Comparison of ENCODE assay signal across 26 cellular contexts in the genomic region with DNA sequence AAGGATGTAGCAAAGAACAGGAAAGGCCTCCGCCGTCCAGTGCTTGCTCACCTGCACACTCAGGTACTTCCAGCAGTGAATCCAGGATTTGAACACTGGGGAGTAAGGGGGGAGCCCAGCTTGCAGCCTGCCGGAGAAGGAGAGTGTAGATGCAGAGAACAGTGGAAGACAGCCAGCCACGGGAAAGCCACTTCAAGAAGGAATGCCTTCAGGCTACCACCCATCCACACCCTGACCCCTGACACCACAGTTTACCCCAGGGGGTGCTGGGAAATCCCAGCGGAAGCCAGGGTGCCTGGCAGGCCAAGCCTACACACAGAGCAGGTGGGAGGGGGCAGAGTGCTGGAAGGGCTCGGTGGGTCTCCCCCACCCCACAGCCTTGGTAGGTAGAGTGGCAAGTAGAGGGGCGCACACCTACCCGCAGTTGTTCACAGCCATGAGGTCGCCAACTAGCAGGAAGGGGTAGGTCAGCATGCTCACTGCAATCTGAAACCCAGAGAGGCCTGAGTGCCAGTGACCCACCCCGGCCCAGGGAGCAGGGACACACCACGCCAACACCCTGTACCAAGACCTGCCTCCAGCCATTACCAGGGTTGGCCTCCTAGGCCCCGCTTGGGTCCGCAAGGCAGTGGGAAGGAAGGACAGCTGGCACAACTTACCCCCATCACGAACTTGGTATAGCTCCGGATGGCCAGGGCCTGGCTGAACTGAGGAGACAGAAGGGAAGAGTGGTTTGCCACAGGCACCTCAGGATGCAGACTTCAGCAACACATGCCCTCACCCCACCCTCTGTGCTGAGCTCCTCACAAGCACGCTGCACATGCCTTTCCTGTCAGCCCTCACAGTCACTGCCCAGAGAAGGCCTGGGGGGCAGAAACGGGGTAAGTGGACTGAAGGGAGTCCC. TPM values are rescaled to one million over a fixed set of nuclear protein-coding genes. Genes with fewer than 3 reads are reported as not detected.
A peak's percentile ranks its signal among the peaks of the same experiment; 100 is the strongest.
DNase-seq lines count a peak whose midpoint lies in the region; ATAC-seq and TF ChIP-seq lines count a peak whose summit lies in the region.
"Had no signal": no experiment of that assay in that cellular context is flagged by ENCODE, and none has a peak within 500 bp of the region (broad histone marks: within the 10 kb centered on the region; RNA-seq: fewer than 3 reads in every experiment).

No MANE protein-coding gene starts in this region.

- H3K9me3 Mint-ChIP-seq in activated T-cell treated with anti-CD3 and anti-CD28 coated beads, Interleukin-2, amount 50 U/mL, for 72 hours = no peaks in the 10 kb centered on the region
- H3K9me3 Mint-ChIP-seq in GM23338 = no peaks in the 10 kb centered on the region
- H3K9me3 Mint-ChIP-seq in glutamatergic neuron (ENCODE audit: unreplicated experiment) = peaks cover 3% of the 10 kb centered on the region
- H3K9me3 Mint-ChIP-seq: activated naive CD4-positive, alpha-beta T cell treated with anti-CD3 and anti-CD28 coated beads, Interleukin-2, amount 10 ng/mL, durations not matched to agents 7 days and 5 days; immature natural killer cell; stimulated activated memory B cell treated with anti-CD40 and anti-IgM and Interleukin-4, amounts not matched to agents 10 μg/mL and 1 μg/mL and 100 μg/mL, for 72 hours; T-helper 1 cell treated with Interleukin-12 subunit alpha and Interleukin-12 subunit beta and Interleukin-4 antibody, amounts not matched to agents 30 μg/mL and 1 μg/mL, for 36 hours had no signal

- no peak overlapping the region for H3K4me3 Mint-ChIP-seq in activated T-cell treated with anti-CD3 and anti-CD28 coated beads, Interleukin-2, amount 50 U/mL, for 72 hours
- no peak overlapping the region for H3K4me3 Mint-ChIP-seq in GM23338
- no peak overlapping the region for H3K4me3 Mint-ChIP-seq in glutamatergic neuron (ENCODE audit: unreplicated experiment)
- H3K4me3 Mint-ChIP-seq: activated naive CD4-positive, alpha-beta T cell treated with anti-CD3 and anti-CD28 coated beads, Interleukin-2, amount 10 ng/mL, durations not matched to agents 7 days and 5 days; immature natural killer cell; stimulated activated memory B cell treated with anti-CD40 and anti-IgM and Interleukin-4, amounts not matched to agents 10 μg/mL and 1 μg/mL and 100 μg/mL, for 72 hours; T-helper 1 cell treated with Interleukin-12 subunit alpha and Interleukin-12 subunit beta and Interleukin-4 antibody, amounts not matched to agents 30 μg/mL and 1 μg/mL, for 36 hours had no signal

- H3K36me3 Mint-ChIP-seq in activated T-cell treated with anti-CD3 and anti-CD28 coated beads, Interleukin-2, amount 50 U/mL, for 72 hours (ENCODE audit: insufficient read depth in 2 of 2) = peaks cover 8 to 17% of the 10 kb centered on the region in 2 donors
- peaks cover 83% of the 10 kb centered on the region for H3K36me3 Mint-ChIP-seq in GM23338 (ENCODE audit: low read depth)
- H3K36me3 Mint-ChIP-seq in glutamatergic neuron (ENCODE audit: unreplicated experiment) = no peaks in the 10 kb centered on the region

- no peak for ATAC-seq in activated T-cell treated with anti-CD3 and anti-CD28 coated beads, Interleukin-2, amount 50 U/mL, for 72 hours (replicated peaks in 1 of 2)
- ATAC-seq in GM23338 = no peak
- no peak for ATAC-seq in HG02763 (IDR thresholded peaks at IDR 0.05; ENCODE audit: unreplicated experiment)
- ATAC-seq: HepG2; stimulated activated memory B cell treated with anti-CD40 and anti-IgM and Interleukin-4, amounts not matched to agents 10 μg/mL and 1 μg/mL and 100 μg/mL, for 72 hours had no signal

- H3K4me2 ChIP-seq in GM23338 = no peak overlapping the region
- H3K4me2 ChIP-seq: hepatocyte, PC-9 had no signal

- H3K79me2 ChIP-seq in GM23338 (replicated peaks; ENCODE audit: insufficient read depth) = no peaks in the 10 kb centered on the region
- H3K79me2 ChIP-seq: hepatocyte had no signal

- no peaks in the 10 kb centered on the region for H3K9me3 ChIP-seq in breast epithelium
- H3K9me3 ChIP-seq in spleen = no peaks in the 10 kb centered on the region
- H3K9me3 ChIP-seq in MG63 = no peaks in the 10 kb centered on the region
- H3K9me3 ChIP-seq: ascending aorta, neutrophil, psoas muscle had no signal

- H3K36me3 ChIP-seq in GM23338 (ENCODE audit: insufficient read depth) (peaks cover 42% of the 10 kb centered on the region), breast epithelium (no peaks in the 10 kb centered on the region), spleen (peaks cover 10 to 91% (median 86%) of the 10 kb centered on the region in 6 donors), MG63 (peaks cover 71% of the 10 kb centered on the region)

- H3K27me3 ChIP-seq in GM23338 (ENCODE audit: insufficient read depth) (no peaks in the 10 kb centered on the region), breast epithelium (no peaks in the 10 kb centered on the region), spleen (replicated peaks in 1 of 7) (no peaks in the 10 kb centered on the region), MG63 (no peaks in the 10 kb centered on the region)
- H3K27me3 ChIP-seq: ascending aorta, hepatocyte, neutrophil had no signal

- intact Hi-C loops in breast epithelium (cut with DNase I; ENCODE audit: low total_unique reads) = no loop called here
- intact Hi-C loops in spleen (cut with DNase I; ENCODE audit: low total_unique reads) = loop anchor here (10.0 kb wide), 1 partner anchor 65 kb away; no protein-coding TSS in a partner anchor

- peak overlapping the region; percentile 48 for H3K27ac Mint-ChIP-seq in activated T-cell treated with anti-CD3 and anti-CD28 coated beads, Interleukin-2, amount 50 U/mL, for 72 hours
- H3K27ac Mint-ChIP-seq in GM23338 (peak overlapping the region; percentile 62; the same call in 1 of the 2 replicates), glutamatergic neuron (ENCODE audit: unreplicated experiment) (no peak overlapping the region)
- H3K27ac Mint-ChIP-seq: activated naive CD4-positive, alpha-beta T cell treated with anti-CD3 and anti-CD28 coated beads, Interleukin-2, amount 10 ng/mL, durations not matched to agents 7 days and 5 days; stimulated activated memory B cell treated with anti-CD40 and anti-IgM and Interleukin-4, amounts not matched to agents 10 μg/mL and 1 μg/mL and 100 μg/mL, for 72 hours; T-helper 1 cell treated with Interleukin-12 subunit alpha and Interleukin-12 subunit beta and Interleukin-4 antibody, amounts not matched to agents 30 μg/mL and 1 μg/mL, for 36 hours had no signal

- H3F3A ChIP-seq in GM23338 (replicated peaks; ENCODE audit: low read depth) = no peaks in the 10 kb centered on the region; the same call in 1 of the 2 replicates

- WGBS in spleen, 5 donors = 89 to 97% (median 93%) methylated on average over 17 of the region's 17 CpGs

- DNase-seq in activated T-cell treated with anti-CD3 and anti-CD28 coated beads, Interleukin-2, amount 50 U/mL, for 72 hours = no peak
- DNase-seq in activated T-cell treated with anti-CD3 and anti-CD28 coated beads for 4 hours = no peak
- DNase-seq in GM23338 (ENCODE audit: low spot score) = no peak
- DNase-seq in breast epithelium (ENCODE audit: low spot score in 2 of 2) = no peak
- DNase-seq in spleen = peak; percentile 58
- no peak for DNase-seq in glutamatergic neuron
- no peak for DNase-seq in MG63
- DNase-seq: activated naive CD4-positive, alpha-beta T cell treated with anti-CD3 and anti-CD28 coated beads, Interleukin-2, amount 10 ng/mL, durations not matched to agents 7 days and 5 days; erythroblast; foreskin fibroblast; immature natural killer cell; NCI-H1105; NCI-H2029; NCI-H446; PC-9; psoas muscle; stimulated activated CD4-positive, alpha-beta T cell treated with anti-CD3 and anti-CD28 coated beads, Interleukin-2, amount 100 ng/mL, for 24 hours had no signal

- TF ChIP-seq POLR2A in breast epithelium (IDR thresholded peaks at IDR 0.05) (no peak), spleen (IDR thresholded peaks at IDR 0.05) (no peak)

- H4K20me1 ChIP-seq in GM23338 (replicated peaks; ENCODE audit: insufficient read depth) = peaks cover 3% of the 10 kb centered on the region

- no peak overlapping the region for H3K27ac ChIP-seq in GM23338 (ENCODE audit: low read depth)
- H3K27ac ChIP-seq in breast epithelium = peak overlapping the region; percentile 33 to 44
- no peak overlapping the region for H3K27ac ChIP-seq in spleen
- H3K27ac ChIP-seq: ascending aorta, hepatocyte, neutrophil, PC-9, psoas muscle had no signal

- no peaks in the 10 kb centered on the region for H3K9me2 ChIP-seq in GM23338 (ENCODE audit: insufficient read depth)

- H3K4me1 ChIP-seq in GM23338 (ENCODE audit: insufficient read depth) (no peaks in the 10 kb centered on the region), breast epithelium (no peaks in the 10 kb centered on the region), spleen (no peaks in the 10 kb centered on the region)
- H3K4me1 ChIP-seq: ascending aorta, psoas muscle had no signal

- no peak for TF ChIP-seq CTCF in GM23338 (conservative IDR thresholded peaks at IDR 0.05; ENCODE audit: low read depth in 2 of 2)
- no peak for TF ChIP-seq CTCF in breast epithelium (IDR thresholded peaks at IDR 0.05)
- TF ChIP-seq CTCF in spleen (IDR thresholded peaks at IDR 0.05 in 8 of 11, conservative IDR thresholded peaks at IDR 0.05 in 3 of 11) = no peak
- TF ChIP-seq CTCF in glutamatergic neuron (IDR thresholded peaks at IDR 0.05; ENCODE audit: partially characterized antibody, unreplicated experiment) = no peak

- H3K4me1 Mint-ChIP-seq in activated T-cell treated with anti-CD3 and anti-CD28 coated beads, Interleukin-2, amount 50 U/mL, for 72 hours (ENCODE audit: low read depth) = peaks cover 4% of the 10 kb centered on the region
- H3K4me1 Mint-ChIP-seq in GM23338 (no peaks in the 10 kb centered on the region), glutamatergic neuron (ENCODE audit: low read depth, unreplicated experiment) (no peaks in the 10 kb centered on the region)
- H3K4me1 Mint-ChIP-seq: immature natural killer cell; stimulated activated memory B cell treated with anti-CD40 and anti-IgM and Interleukin-4, amounts not matched to agents 10 μg/mL and 1 μg/mL and 100 μg/mL, for 72 hours had no signal

- H3K4me3 ChIP-seq in GM23338 (no peak overlapping the region), breast epithelium (no peak overlapping the region), spleen (no peak overlapping the region), MG63 (no peak overlapping the region)
- H3K4me3 ChIP-seq: ascending aorta, hepatocyte, lung, PC-9, psoas muscle, skin epidermis had no signal

- no peak overlapping the region for H2AFZ ChIP-seq in GM23338
- H2AFZ ChIP-seq: hepatocyte, PC-9 had no signal

- no peaks in the 10 kb centered on the region for H3K27me3 Mint-ChIP-seq in activated T-cell treated with anti-CD3 and anti-CD28 coated beads, Interleukin-2, amount 50 U/mL, for 72 hours (ENCODE audit: low read depth)
- H3K27me3 Mint-ChIP-seq in GM23338 (ENCODE audit: insufficient read depth, low read depth, poor library complexity) (peaks cover 2% of the 10 kb centered on the region), glutamatergic neuron (ENCODE audit: unreplicated experiment) (peaks cover 2% of the 10 kb centered on the region)
- H3K27me3 Mint-ChIP-seq: activated naive CD4-positive, alpha-beta T cell treated with anti-CD3 and anti-CD28 coated beads, Interleukin-2, amount 10 ng/mL, durations not matched to agents 7 days and 5 days; stimulated activated memory B cell treated with anti-CD40 and anti-IgM and Interleukin-4, amounts not matched to agents 10 μg/mL and 1 μg/mL and 100 μg/mL, for 72 hours had no signal

RNA-seq across cellular contexts. Expression of a gene that starts 15.7 kb away (rescaled TPM):
- total RNA-seq in activated T-cell treated with anti-CD3 and anti-CD28 coated beads, Interleukin-2, amount 50 U/mL, for 72 hours = 1 to 10 TPM in 1 of 2 donors, under 1 TPM in 1; 0.14 to 4.2 TPM
- total RNA-seq in GM23338 (2014; rRNA removed; shearing (Covaris generic)) = not detected in 2 replicates
- 0.17 and 0.50 TPM in 2 replicates for polyA plus RNA-seq in GM23338 (2016; fragmentation: Nextera tagmentation; extraction: Ambion mirVana)
- total RNA-seq in breast epithelium = 10 to 100 TPM in 1 of 3 donors, 1 to 10 TPM in 2; 2.8 to 14.9 (median 5.2) TPM
- 1 to 10 TPM in 5 of 7 donors, under 1 TPM in 1, not detected in 1; 0.94 to 2.1 (median 1.6) TPM for total RNA-seq in spleen
- polyA plus RNA-seq in spleen = 1 to 10 TPM; 1.6 to 7.3 (median 2.0) TPM
- not detected for total RNA-seq in glutamatergic neuron (ENCODE audit: unreplicated experiment)
- total RNA-seq in MG63 (2014; rRNA removed; shearing (Covaris generic); ENCODE audit: low replicate concordance) = not detected in 2 replicates
- total RNA-seq: hepatocyte, HepG2 had no signal
- polyA plus RNA-seq: hepatocyte, HepG2 had no signal

RNA-seq across cellular contexts. Expression of a gene that starts 15.8 kb away (rescaled TPM):
- total RNA-seq in activated T-cell treated with anti-CD3 and anti-CD28 coated beads, Interleukin-2, amount 50 U/mL, for 72 hours = 100 to 1,000 TPM; 116 to 149 TPM
- 261 and 271 TPM in 2 replicates for total RNA-seq in GM23338 (2014; rRNA removed; shearing (Covaris generic))
- polyA plus RNA-seq in GM23338 (2016; fragmentation: Nextera tagmentation; extraction: Ambion mirVana) (108 and 109 TPM in 2 replicates), spleen (100 to 1,000 TPM in 2 of 3 donors, 10 to 100 TPM in 1; 87.3 to 144 (median 134) TPM)
- total RNA-seq in breast epithelium (100 to 1,000 TPM; 187 to 229 (median 215) TPM), spleen (100 to 1,000 TPM; 135 to 191 (median 162) TPM), glutamatergic neuron (ENCODE audit: unreplicated experiment) (179 TPM)
- 195 and 270 TPM in 2 replicates for total RNA-seq in MG63 (2014; rRNA removed; shearing (Covaris generic); ENCODE audit: low replicate concordance)

RNA-seq across cellular contexts. Expression of a gene that starts 35.2 kb away (rescaled TPM):
- total RNA-seq in activated T-cell treated with anti-CD3 and anti-CD28 coated beads, Interleukin-2, amount 50 U/mL, for 72 hours = 1 to 10 TPM; 1.4 to 3.2 TPM
- 0.14 and 0.35 TPM in 2 replicates for total RNA-seq in GM23338 (2014; rRNA removed; shearing (Covaris generic))
- polyA plus RNA-seq in GM23338 (2016; fragmentation: Nextera tagmentation; extraction: Ambion mirVana) = 0.13 and 0.16 TPM in 2 replicates
- 10 to 100 TPM; 11.5 to 51.4 (median 18.6) TPM for total RNA-seq in breast epithelium
- total RNA-seq in spleen = 100 to 1,000 TPM; 200 to 426 (median 316) TPM
- 100 to 1,000 TPM in 1 of 3 donors, 10 to 100 TPM in 2; 63.4 to 121 (median 84.2) TPM for polyA plus RNA-seq in spleen
- not detected for total RNA-seq in glutamatergic neuron (ENCODE audit: unreplicated experiment)
- total RNA-seq in MG63 (2014; rRNA removed; shearing (Covaris generic); ENCODE audit: low replicate concordance) = 0.33 TPM in 1 of 2 replicates, not detected in the other
- total RNA-seq: HepG2 had no signal
- polyA plus RNA-seq: HepG2 had no signal

Comparison
In these comparisons a context has a peak if more than half of its experiments do, and no peak if none do; other contexts are left out.
1. H3K27ac ChIP-seq: peak in breast epithelium (2 of 2); none in GM23338 (single experiment) and spleen (0 of 8).